Comparison of ENCODE assay signal across 25 cellular contexts in the genomic region with DNA sequence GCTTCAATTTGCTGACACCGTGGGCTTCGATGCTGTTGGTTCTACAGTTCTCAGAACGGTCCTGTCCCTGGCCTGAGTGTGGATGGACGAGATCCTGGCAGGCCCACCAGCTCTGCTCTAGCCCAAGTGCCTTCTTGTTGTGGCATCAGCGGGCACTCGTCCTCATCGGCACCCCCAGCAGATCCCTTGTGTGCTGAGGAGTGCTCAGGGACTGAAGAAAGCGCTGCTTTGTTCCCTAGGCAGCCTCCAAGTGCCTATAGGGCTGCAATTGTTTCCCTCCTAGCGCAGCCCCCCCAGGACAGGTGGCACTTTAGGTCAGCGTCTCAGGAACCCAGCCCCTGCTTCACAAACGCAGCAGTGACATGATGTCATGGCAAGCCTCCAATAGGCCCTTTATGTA.
"Had no signal": no experiment of that assay in that cellular context is flagged by ENCODE, and none has a peak within 500 bp of the region (broad histone marks: within the 10 kb centered on the region; RNA-seq: fewer than 3 reads in every experiment).

No MANE protein-coding gene starts in this region.

- H3K27ac ChIP-seq: gastrocnemius medialis, heart right ventricle, lower lobe of right lung, thyroid gland, WERI-Rb-1 had no signal

- H3K4me3 ChIP-seq: esophagus muscularis mucosa, gastrocnemius medialis, heart right ventricle, lower lobe of right lung, thyroid gland had no signal

- ATAC-seq: activated CD8-positive, alpha-beta T cell treated with anti-CD3 and anti-CD28 coated beads, Interleukin-2, amount 10 ng/mL, durations not matched to agents 7 days and 5 days; gastrocnemius medialis; heart right ventricle; lower lobe of right lung; SK-N-SH treated with all-trans-retinoic acid at 6 μM for 48 hours; stimulated activated naive B cell treated with anti-CD40 and anti-IgM and Interleukin-4, amounts not matched to agents 10 μg/mL and 1 μg/mL and 100 μg/mL, for 72 hours; T-cell had no signal

- H3K27ac Mint-ChIP-seq: activated CD4-positive, alpha-beta T cell treated with anti-CD3 and anti-CD28 coated beads, Interleukin-2, amount 10 ng/mL, durations not matched to agents 7 days and 5 days; activated CD8-positive, alpha-beta T cell treated with anti-CD3 and anti-CD28 coated beads, Interleukin-2, amount 10 ng/mL, durations not matched to agents 7 days and 5 days; activated naive CD4-positive, alpha-beta T cell treated with anti-CD3 and anti-CD28 coated beads, Interleukin-2, amount 50 U/mL, for 24 hours; activated T-helper 1 cell treated with anti-CD3 and anti-CD28 coated beads, Interleukin-12 subunit alpha, Interleukin-12 subunit beta, Interleukin-2, Interleukin-4 antibody, amounts not matched to agents 30 ng/mL and 10 ng/mL and 1 ng/mL, durations not matched to agents 14 hours and 24 hours and 36 hours; naive thymus-derived CD4-positive, alpha-beta T cell; stimulated activated naive B cell treated with anti-CD40 and anti-IgM and Interleukin-4, amounts not matched to agents 10 μg/mL and 1 μg/mL and 100 μg/mL, for 72 hours; T-cell; T-helper 2 cell treated with Interferon-gamma antibody and Interleukin-4, amounts not matched to agents 5 μg/mL and 100 μg/mL, for 36 hours had no signal

- H3K9me3 Mint-ChIP-seq: activated CD4-positive, alpha-beta T cell treated with anti-CD3 and anti-CD28 coated beads, Interleukin-2, amount 10 ng/mL, durations not matched to agents 7 days and 5 days; activated naive CD4-positive, alpha-beta T cell treated with anti-CD3 and anti-CD28 coated beads, Interleukin-2, amount 50 U/mL, for 24 hours; activated T-helper 1 cell treated with anti-CD3 and anti-CD28 coated beads, Interleukin-12 subunit alpha, Interleukin-12 subunit beta, Interleukin-2, Interleukin-4 antibody, amounts not matched to agents 30 ng/mL and 10 ng/mL and 1 ng/mL, durations not matched to agents 14 hours and 24 hours and 36 hours; brain; stimulated activated naive B cell treated with anti-CD40 and anti-IgM and Interleukin-4, amounts not matched to agents 10 μg/mL and 1 μg/mL and 100 μg/mL, for 72 hours; T-cell; T-helper 2 cell treated with Interferon-gamma antibody and Interleukin-4, amounts not matched to agents 5 μg/mL and 100 μg/mL, for 36 hours had no signal

- H3K27me3 ChIP-seq: esophagus muscularis mucosa, gastrocnemius medialis, heart right ventricle, thyroid gland had no signal

- H3K27me3 Mint-ChIP-seq: activated CD4-positive, alpha-beta T cell treated with anti-CD3 and anti-CD28 coated beads, Interleukin-2, amount 10 ng/mL, durations not matched to agents 7 days and 5 days; activated naive CD4-positive, alpha-beta T cell treated with anti-CD3 and anti-CD28 coated beads, Interleukin-2, amount 50 U/mL, for 24 hours; brain had no signal

- H3K36me3 Mint-ChIP-seq: activated naive CD4-positive, alpha-beta T cell treated with anti-CD3 and anti-CD28 coated beads, Interleukin-2, amount 50 U/mL, for 24 hours; naive thymus-derived CD4-positive, alpha-beta T cell; stimulated activated naive B cell treated with anti-CD40 and anti-IgM and Interleukin-4, amounts not matched to agents 10 μg/mL and 1 μg/mL and 100 μg/mL, for 72 hours; T-cell had no signal

- FAIRE-seq: colon, TTC549 had no signal

- H3K4me3 Mint-ChIP-seq: activated CD4-positive, alpha-beta T cell treated with anti-CD3 and anti-CD28 coated beads, Interleukin-2, amount 10 ng/mL, durations not matched to agents 7 days and 5 days; activated CD8-positive, alpha-beta T cell treated with anti-CD3 and anti-CD28 coated beads, Interleukin-2, amount 10 ng/mL, durations not matched to agents 7 days and 5 days; activated naive CD4-positive, alpha-beta T cell treated with anti-CD3 and anti-CD28 coated beads, Interleukin-2, amount 50 U/mL, for 24 hours; activated T-helper 1 cell treated with anti-CD3 and anti-CD28 coated beads, Interleukin-12 subunit alpha, Interleukin-12 subunit beta, Interleukin-2, Interleukin-4 antibody, amounts not matched to agents 30 ng/mL and 10 ng/mL and 1 ng/mL, durations not matched to agents 14 hours and 24 hours and 36 hours; brain; naive thymus-derived CD4-positive, alpha-beta T cell; stimulated activated naive B cell treated with anti-CD40 and anti-IgM and Interleukin-4, amounts not matched to agents 10 μg/mL and 1 μg/mL and 100 μg/mL, for 72 hours; T-cell; T-helper 2 cell treated with Interferon-gamma antibody and Interleukin-4, amounts not matched to agents 5 μg/mL and 100 μg/mL, for 36 hours had no signal

- H3K4me1 Mint-ChIP-seq: activated CD4-positive, alpha-beta T cell treated with anti-CD3 and anti-CD28 coated beads, Interleukin-2, amount 10 ng/mL, durations not matched to agents 7 days and 5 days; activated naive CD4-positive, alpha-beta T cell treated with anti-CD3 and anti-CD28 coated beads, Interleukin-2, amount 50 U/mL, for 24 hours; stimulated activated naive B cell treated with anti-CD40 and anti-IgM and Interleukin-4, amounts not matched to agents 10 μg/mL and 1 μg/mL and 100 μg/mL, for 72 hours; T-cell had no signal

- DNase-seq: activated CD4-positive, alpha-beta T cell treated with anti-CD3 and anti-CD28 coated beads, Interleukin-2, amount 10 ng/mL, durations not matched to agents 7 days and 5 days; activated CD4-positive, CD25-positive, alpha-beta regulatory T cell treated with anti-CD3 and anti-CD28 coated beads, Interleukin-2, amount 50 U/mL, for 72 hours; activated CD8-positive, alpha-beta T cell treated with anti-CD3 and anti-CD28 coated beads, Interleukin-2, amount 10 ng/mL, durations not matched to agents 7 days and 5 days; activated gamma-delta T cell treated with Interleukin-2 at 50 U/mL for 16 hours; aorta; central memory CD4-positive, alpha-beta T cell; gastrocnemius medialis; heart right ventricle; islet precursor cell; lower lobe of right lung; naive thymus-derived CD4-positive, alpha-beta T cell; stimulated activated CD4-positive, alpha-beta T cell treated with anti-CD3 and anti-CD28 coated beads, Interleukin-2, amount 100 ng/mL, for 48 hours; stimulated activated CD8-positive, alpha-beta memory T cell treated with anti-CD3 and anti-CD28 coated beads, Interleukin-4, amount 100 ng/mL, for 48 hours; stimulated activated naive B cell treated with anti-CD40 and anti-IgM and Interleukin-4, amounts not matched to agents 10 μg/mL and 1 μg/mL and 100 μg/mL, for 72 hours; thyroid gland; WERI-Rb-1 had no signal

- H3K9me3 ChIP-seq: esophagus muscularis mucosa, gastrocnemius medialis, heart right ventricle, lower lobe of right lung, thyroid gland had no signal
